Comparison of ENCODE assay signal across 26 cellular contexts in the genomic region with DNA sequence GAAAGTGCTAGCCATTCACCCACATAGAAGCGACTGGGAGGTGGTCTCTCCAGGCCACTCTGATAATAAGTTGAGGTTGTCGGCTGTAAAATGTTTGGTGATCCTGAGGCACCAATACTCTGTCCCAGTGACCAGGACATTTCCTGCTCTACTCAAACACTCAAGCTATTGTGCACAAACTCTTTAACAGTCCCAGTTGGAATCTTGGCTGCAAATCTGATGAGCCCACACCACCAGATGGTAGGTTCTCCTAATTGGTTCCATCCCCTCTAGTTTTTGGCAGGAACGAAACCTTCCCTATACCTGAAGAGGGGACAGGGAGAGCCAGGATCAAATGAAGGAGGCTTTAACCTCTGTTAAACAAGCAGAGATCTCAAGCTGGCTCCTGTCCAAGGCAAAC. TPM values are rescaled to one million over a fixed set of nuclear protein-coding genes. Genes with fewer than 3 reads are reported as not detected.
A peak's percentile ranks its signal among the peaks of the same experiment; 100 is the strongest.
DNase-seq lines count a peak whose midpoint lies in the region; ATAC-seq lines count a peak whose summit lies in the region.
"Had no signal": no experiment of that assay in that cellular context is flagged by ENCODE, and none has a peak within 500 bp of the region (broad histone marks: within the 10 kb centered on the region; RNA-seq: fewer than 3 reads in every experiment).

No MANE protein-coding gene starts in this region.

- peak; percentile 85 for DNase-seq in DMS53 (lab: John Stamatoyannopoulos, UW)
- DNase-seq in DMS53 treated with DMSO at 0.1 percent for 48 hours (lab: John Stamatoyannopoulos, UW; ENCODE audit: unreplicated experiment) = no peak
- DNase-seq in NCI-H1105 treated with DMSO at 0.1 percent for 48 hours (lab: John Stamatoyannopoulos, UW) = peak; percentile 29
- peak; percentile 42 for DNase-seq in NCI-H524 treated with DMSO at 0.1 percent for 48 hours (lab: John Stamatoyannopoulos, UW)
- DNase-seq in cerebellum (ENCODE audit: low spot score) = peak; percentile 72
- DNase-seq in activated naive CD4-positive, alpha-beta T cell treated with Interleukin-2 at 50 U/mL for 16 hours = no peak
- DNase-seq: activated CD4-positive, alpha-beta memory T cell treated with anti-CD3 and anti-CD28 coated beads, Interleukin-2, amount 10 ng/mL, durations not matched to agents 7 days and 5 days; activated effector memory CD4-positive, alpha-beta T cell treated with Interleukin-2 at 50 U/mL for 16 hours; CD4-positive, alpha-beta T cell; DND-41; head of caudate nucleus; MM.1S; NCI-H2081 treated with DMSO at 0.1 percent for 48 hours; Peyer's patch; posterior cingulate gyrus; sigmoid colon; stimulated activated naive CD4-positive, alpha-beta T cell treated with Interleukin-2 at 50 U/mL for 16 hours; T-cell; testis had no signal

- ATAC-seq in GM19035 (IDR thresholded peaks at IDR 0.05; ENCODE audit: unreplicated experiment) = no peak
- no peak for ATAC-seq in GM18498 (IDR thresholded peaks at IDR 0.05; ENCODE audit: unreplicated experiment)
- ATAC-seq: activated CD4-positive, CD25-positive, alpha-beta regulatory T cell treated with anti-CD3 and anti-CD28 coated beads, Interleukin-2, amount 50 U/mL, for 24 hours; K562; T-cell had no signal

RNA-seq across cellular contexts. Expression of gene GRIA1, which starts 14.3 kb away (rescaled TPM):
- total RNA-seq in cerebellum = 171 TPM
- total RNA-seq: activated CD4-positive, alpha-beta memory T cell treated with anti-CD3 and anti-CD28 coated beads, Interleukin-2, amount 10 ng/mL, durations not matched to agents 7 days and 5 days; CD4-positive, alpha-beta T cell; endothelial cell of umbilical vein; K562; lung microvascular endothelial cell; SJSA1; T-cell had no signal

Comparison
In these comparisons a context has a peak if more than half of its experiments do, and no peak if none do; other contexts are left out.
1. DNase-seq: peak in DMS53 (single experiment), NCI-H1105 treated with DMSO at 0.1 percent for 48 hours (single experiment), NCI-H524 treated with DMSO at 0.1 percent for 48 hours (single experiment) and cerebellum (single experiment); none in DMS53 treated with DMSO at 0.1 percent for 48 hours (single experiment) and activated naive CD4-positive, alpha-beta T cell treated with Interleukin-2 at 50 U/mL for 16 hours (single experiment).